9 cellular contexts compared by ENCODE assay signal in genomic region chr11:82733444-82734119, GRCh38. TPM values are rescaled to one million over a fixed set of nuclear protein-coding genes. Genes with fewer than 3 reads are reported as not detected.
DNase-seq lines count a peak whose midpoint lies in the region; ATAC-seq, FAIRE-seq and TF ChIP-seq lines count a peak whose summit lies in the region.
"Had no signal": no experiment of that assay in that cellular context is flagged by ENCODE, and none has a peak within 500 bp of the region (broad histone marks: within the 10 kb centered on the region; RNA-seq: fewer than 3 reads in every experiment).

FAM181B (minus strand) TSS chr11:82733864; CDS start chr11:82733729, 135 bp downstream.

- intact Hi-C loops in kidney (cut with DNase I) = no loop called here

- DNase-seq in cerebellum (ENCODE audit: low spot score) = peak; percentile 27
- peak; percentile 88 for DNase-seq in kidney
- DNase-seq in smooth muscle cell (lab: John Stamatoyannopoulos, UW; ENCODE audit: unreplicated experiment) = no peak
- DNase-seq in DMS114 treated with DMSO at 0.1 percent for 48 hours (lab: John Stamatoyannopoulos, UW; ENCODE audit: unreplicated experiment) = no peak

- peak within 1 kb of the TSS; percentile 64 to 77 (median 71) for H3K4me3 ChIP-seq in BLaER1 treated with 17β-estradiol and CSF1 and Interleukin-3, amounts not matched to agents 10 nM and 100 nM
- H3K4me3 ChIP-seq in kidney (ENCODE audit: low read length in 2 of 2) (peak within 1 kb of the TSS; percentile 61 to 62), smooth muscle cell (peak within 1 kb of the TSS; percentile 58)

- peak within 1 kb of the TSS; percentile 48 to 77 (median 68) for H3K9ac ChIP-seq in BLaER1 treated with 17β-estradiol and CSF1 and Interleukin-3, amounts not matched to agents 10 nM and 100 nM
- H3K9ac ChIP-seq in kidney (ENCODE audit: low read length in 2 of 2) (no peak within 1 kb of the TSS), smooth muscle cell (ENCODE audit: low read depth) (no peak within 1 kb of the TSS)

- under 1% methylated on average over 49 of the region's 67 CpGs for WGBS in smooth muscle cell (ENCODE audit: low lambda C conversion rate)

- peak within 1 kb of the TSS; percentile 86 to 99 (median 95) for H3K4me2 ChIP-seq in BLaER1 treated with 17β-estradiol and CSF1 and Interleukin-3, amounts not matched to agents 10 nM and 100 nM
- H3K4me2 ChIP-seq in smooth muscle cell = peak within 1 kb of the TSS; percentile 89

- peaks cover 0 to 8% (median 5%) of the 10 kb centered on the region in 10 experiments; a peak in 12 of 20 replicates for H3K4me1 ChIP-seq in BLaER1 treated with 17β-estradiol and CSF1 and Interleukin-3, amounts not matched to agents 10 nM and 100 nM
- no peaks in the 10 kb centered on the region for H3K4me1 ChIP-seq in kidney (ENCODE audit: control insufficient read depth in 1 of 2, insufficient read depth in 1 of 2, low read depth in 1 of 2, low read length in 2 of 2)
- peaks cover 13% of the 10 kb centered on the region for H3K4me1 ChIP-seq in smooth muscle cell (ENCODE audit: low read depth)

- no peak for FAIRE-seq in kidney (lab: Jason Lieb, UNC)

- no peak within 1 kb of the TSS for H3K27ac ChIP-seq in BLaER1 treated with 17β-estradiol and CSF1 and Interleukin-3, amounts not matched to agents 10 nM and 100 nM
- H3K27ac ChIP-seq in kidney (ENCODE audit: low read depth in 2 of 2, low read length in 2 of 2) = no peak within 1 kb of the TSS
- no peak within 1 kb of the TSS for H3K27ac ChIP-seq in smooth muscle cell (ENCODE audit: low read depth)

- TF ChIP-seq CTCF in kidney (IDR thresholded peaks at IDR 0.05; ENCODE audit: borderline replicate concordance, extremely low read depth, insufficient read depth) = no peak
- no peak for TF ChIP-seq CTCF in smooth muscle cell (IDR thresholded peaks at IDR 0.05; ENCODE audit: borderline replicate concordance, insufficient read depth, poor library complexity, severe bottlenecking)

- peaks cover 44 to 57% (median 52%) of the 10 kb centered on the region in 11 experiments for H3K27me3 ChIP-seq in BLaER1 treated with 17β-estradiol and CSF1 and Interleukin-3, amounts not matched to agents 10 nM and 100 nM
- H3K27me3 ChIP-seq in smooth muscle cell (ENCODE audit: low read depth) = peaks cover 90% of the 10 kb centered on the region

- peak within 1 kb of the TSS; percentile 75 for H2AFZ ChIP-seq in smooth muscle cell (ENCODE audit: low read depth)

- peaks cover 0 to 9% (median 0%) of the 10 kb centered on the region in 11 experiments; a peak in 2 of 22 replicates for H4K20me1 ChIP-seq in BLaER1 treated with 17β-estradiol and CSF1 and Interleukin-3, amounts not matched to agents 10 nM and 100 nM
- no peaks in the 10 kb centered on the region for H4K20me1 ChIP-seq in smooth muscle cell (ENCODE audit: low read depth)

- no peaks in the 10 kb centered on the region for H3K36me3 ChIP-seq in BLaER1 treated with 17β-estradiol and CSF1 and Interleukin-3, amounts not matched to agents 10 nM and 100 nM
- no peaks in the 10 kb centered on the region for H3K36me3 ChIP-seq in kidney (ENCODE audit: control insufficient read depth in 1 of 2, insufficient read depth in 2 of 2, low read length in 2 of 2)
- no peaks in the 10 kb centered on the region for H3K36me3 ChIP-seq in smooth muscle cell (ENCODE audit: low read depth)

- no peaks in the 10 kb centered on the region for H3K79me2 ChIP-seq in smooth muscle cell (ENCODE audit: low read depth)

- peak; percentile 57 for ATAC-seq in HG02885 (IDR thresholded peaks at IDR 0.05; ENCODE audit: poor library complexity, unreplicated experiment)
- ATAC-seq in SK-N-SH treated with all-trans-retinoic acid at 6 μM for 48 hours = peak; percentile 86
- no peak for ATAC-seq in GM21576 (IDR thresholded peaks at IDR 0.05; ENCODE audit: unreplicated experiment)
- ATAC-seq: HCT116 had no signal

- no peaks in the 10 kb centered on the region for H3K9me3 ChIP-seq in BLaER1 treated with 17β-estradiol and CSF1 and Interleukin-3, amounts not matched to agents 10 nM and 100 nM (replicated peaks in 1 of 11)
- H3K9me3 ChIP-seq in kidney (ENCODE audit: control insufficient read depth in 1 of 2, low read length in 2 of 2) (no peaks in the 10 kb centered on the region), smooth muscle cell (replicated peaks; ENCODE audit: low read depth) (no peaks in the 10 kb centered on the region)

- no peaks in the 10 kb centered on the region for H3F3A ChIP-seq in smooth muscle cell (ENCODE audit: low read depth)

TF ChIP-seq in SK-N-SH treated with all-trans-retinoic acid at 6 μM for 48 hours, 23 proteins besides CTCF, POLR2A, EP300 and RAD21:
- no peak for TF ChIP-seq ZFP3 (CRISPR knock-in tag; IDR thresholded peaks at IDR 0.05)
- no peak for TF ChIP-seq TCF4 (CRISPR knock-in tag; IDR thresholded peaks at IDR 0.05; ENCODE audit: borderline replicate concordance)
- no peak for TF ChIP-seq ISL1 (CRISPR knock-in tag; IDR thresholded peaks at IDR 0.05)
- no peak for TF ChIP-seq RARB (CRISPR knock-in tag; IDR thresholded peaks at IDR 0.05)
- no peak for TF ChIP-seq SNAI2 (CRISPR knock-in tag; IDR thresholded peaks at IDR 0.05)
- TF ChIP-seq PPARA (CRISPR knock-in tag; IDR thresholded peaks at IDR 0.05; ENCODE audit: borderline replicate concordance) = no peak
- TF ChIP-seq ZNF565 (CRISPR knock-in tag; conservative IDR thresholded peaks at IDR 0.05; ENCODE audit: low read depth) = no peak
- no peak for TF ChIP-seq ZFP30 (CRISPR knock-in tag; IDR thresholded peaks at IDR 0.05)
- TF ChIP-seq ESRRG (CRISPR knock-in tag; IDR thresholded peaks at IDR 0.05) = no peak
- no peak for TF ChIP-seq TSHZ2 (CRISPR knock-in tag; IDR thresholded peaks at IDR 0.05)
- no peak for TF ChIP-seq GLIS3 (CRISPR knock-in tag; IDR thresholded peaks at IDR 0.05)
- TF ChIP-seq POU6F1 (CRISPR knock-in tag; IDR thresholded peaks at IDR 0.05; ENCODE audit: borderline replicate concordance, low read depth) = no peak
- TF ChIP-seq ZC3H10 (CRISPR knock-in tag; IDR thresholded peaks at IDR 0.05) = no peak
- TF ChIP-seq PATZ1 (CRISPR knock-in tag; IDR thresholded peaks at IDR 0.05; ENCODE audit: borderline replicate concordance) = no peak
- no peak for TF ChIP-seq TOX (CRISPR knock-in tag; IDR thresholded peaks at IDR 0.05; ENCODE audit: borderline replicate concordance)
TF ChIP-seq in SK-N-SH treated with all-trans-retinoic acid at 6 μM for 48 hours: peak in this region for 0.

RNA-seq across cellular contexts. Expression of gene FAM181B, which starts in this region (rescaled TPM):
- 8.7 TPM for total RNA-seq in cerebellum
- total RNA-seq in kidney = 1.3 TPM
- polyA plus RNA-seq in kidney (ENCODE audit: insufficient read depth, low read depth, low replicate concordance) = 0.97 TPM
- not detected in 2 replicates for total RNA-seq in smooth muscle cell
- not detected in 2 replicates for polyA plus RNA-seq in smooth muscle cell

Comparison
In these comparisons a context has a peak if more than half of its experiments do, and no peak if none do; other contexts are left out.
1. H3K9ac ChIP-seq: peak in BLaER1 treated with 17β-estradiol and CSF1 and Interleukin-3, amounts not matched to agents 10 nM and 100 nM (11 of 11); none in kidney (0 of 2) and smooth muscle cell (single experiment).
2. DNase-seq: peak in cerebellum (single experiment) and kidney (single experiment); none in smooth muscle cell (single experiment) and DMS114 treated with DMSO at 0.1 percent for 48 hours (single experiment).
3. Peak in every context shown above with its lines, with median percentiles within 50 percentile points of each other: H3K4me3 ChIP-seq.